26 cellular contexts compared by ENCODE assay signal in genomic region chr19:35381926-35382325, GRCh38. TPM values are rescaled to one million over a fixed set of nuclear protein-coding genes. Genes with fewer than 3 reads are reported as not detected.
DNase-seq lines count a peak whose midpoint lies in the region; ATAC-seq, FAIRE-seq and TF ChIP-seq lines count a peak whose summit lies in the region.
"Had no signal": no experiment of that assay in that cellular context is flagged by ENCODE, and none has a peak within 500 bp of the region (broad histone marks: within the 10 kb centered on the region; RNA-seq: fewer than 3 reads in every experiment).

No MANE protein-coding gene starts in this region.

- H3K27ac ChIP-seq in A549 (no peak overlapping the region), K562 (ENCODE audit: extremely low read depth, low read depth, low read length) (no peak overlapping the region), esophagus muscularis mucosa (replicated peaks in 1 of 4) (no peak overlapping the region), rectal smooth muscle tissue (ENCODE audit: low read depth, low read length) (peak overlapping the region; percentile 24), GM23248 (no peak overlapping the region)
- H3K27ac ChIP-seq: 22Rv1 had no signal

- H2AFZ ChIP-seq in K562 (ENCODE audit: low read depth, low read length): no peak overlapping the region
- H2AFZ ChIP-seq in GM23248: no peak overlapping the region

- no peak for TF ChIP-seq CTCF in A549 (IDR thresholded peaks at IDR 0.05)
- TF ChIP-seq CTCF in K562 (IDR thresholded peaks at IDR 0.05 in 2 of 3, conservative IDR thresholded peaks at IDR 0.05 in 1 of 3; ENCODE audit: insufficient read depth in 2 of 3, low read depth in 1 of 3, low read length in 3 of 3): no peak
- TF ChIP-seq CTCF in esophagus muscularis mucosa (IDR thresholded peaks at IDR 0.05): no peak

- TF ChIP-seq RAD21 in A549 (conservative IDR thresholded peaks at IDR 0.05 in 1 of 2, IDR thresholded peaks at IDR 0.05 in 1 of 2) (no peak), K562 (CRISPR knock-in tag; conservative IDR thresholded peaks at IDR 0.05 in 1 of 2, IDR thresholded peaks at IDR 0.05 in 1 of 2) (no peak)

- H4K20me1 ChIP-seq in K562 (replicated peaks; ENCODE audit: control insufficient read depth, insufficient read depth, low read length) (no peaks in the 10 kb centered on the region), GM23248 (ENCODE audit: insufficient read depth) (no peaks in the 10 kb centered on the region)

- H3K9me3 ChIP-seq in A549: peaks cover 49% of the 10 kb centered on the region
- H3K9me3 ChIP-seq in K562 (replicated peaks; ENCODE audit: control insufficient read depth, insufficient read depth, low read depth, low read length): no peaks in the 10 kb centered on the region; the same call in none of the 2 replicates
- H3K9me3 ChIP-seq in esophagus muscularis mucosa: peaks cover 0 to 4% (median 2%) of the 10 kb centered on the region in 4 donors
- no peaks in the 10 kb centered on the region for H3K9me3 ChIP-seq in GM23248 (ENCODE audit: low read depth)

- no peak for TF ChIP-seq EP300 in A549 (IDR thresholded peaks at IDR 0.05)
- TF ChIP-seq EP300 in K562 (IDR thresholded peaks at IDR 0.05; ENCODE audit: low read length): no peak
- no peak for TF ChIP-seq EP300 in esophagus muscularis mucosa (IDR thresholded peaks at IDR 0.05)

- H3F3A ChIP-seq in GM23248 (ENCODE audit: insufficient read depth): no peaks in the 10 kb centered on the region

- no peak for TF ChIP-seq POLR2A in A549 (IDR thresholded peaks at IDR 0.05; ENCODE audit: low read length)
- TF ChIP-seq POLR2A in K562 (conservative IDR thresholded peaks at IDR 0.05): no peak
- no peak for TF ChIP-seq POLR2A in esophagus muscularis mucosa (IDR thresholded peaks at IDR 0.05; ENCODE audit: low read depth)

- H3K9me1 ChIP-seq in K562 (ENCODE audit: control insufficient read depth, insufficient read depth, low read length): no peaks in the 10 kb centered on the region

- in situ Hi-C loops in K562 (cut with MboI) (no loop called here), GM23248 (cut with MboI) (no loop called here)

- 31% methylated on average over 6 of the region's 6 CpGs for WGBS in A549 (ENCODE audit: missing lambda C conversion rate)
- 43% methylated on average over 6 of the region's 6 CpGs for WGBS in K562 (ENCODE audit: insufficient coverage, low coverage, missing lambda C conversion rate)
- 90% methylated on average over 6 of the region's 6 CpGs for WGBS in esophagus muscularis mucosa
- WGBS in GM23248 (ENCODE audit: low coverage in 1 of 2, low lambda C conversion rate in 2 of 2, missing lambda C conversion rate in 2 of 2), 2 experiments: 33 to 35% methylated on average over 6 of the region's 6 CpGs

- POLR2A ChIA-PET in A549 (lab: Yijun Ruan, JAX) (no interaction called here), K562 (lab: Yijun Ruan, JAX) (no interaction called here)

- no peak for DNase-seq in A549 (ENCODE audit: low read depth in 1 of 2, low spot score in 1 of 2)
- DNase-seq in K562 (ENCODE audit: extremely low read depth in 1 of 4, low spot score in 3 of 4): no peak
- peak; percentile 24 for DNase-seq in esophagus muscularis mucosa (ENCODE audit: extremely low spot score)
- DNase-seq in NCI-H524 (lab: John Stamatoyannopoulos, UW): no peak
- no peak for DNase-seq in GM23248
- no peak for DNase-seq in AG08395 (ENCODE audit: low spot score)
- DNase-seq: ACHN; C1 segment of cervical spinal cord; Calu3; CD4-positive, alpha-beta memory T cell; COR-L47; DMS53; DMS79 treated with DMSO at 0.1 percent for 48 hours; GF-D8; H9; HFFc6 had no signal

- H3K9ac ChIP-seq in K562 (ENCODE audit: insufficient read depth in 1 of 2, low read depth in 2 of 2, low read length in 2 of 2): no peak overlapping the region
- no peak overlapping the region for H3K9ac ChIP-seq in rectal smooth muscle tissue (ENCODE audit: low read length)
- no peak overlapping the region for H3K9ac ChIP-seq in GM23248

- no peaks in the 10 kb centered on the region for H3K36me3 ChIP-seq in K562 (ENCODE audit: control insufficient read depth, insufficient read depth, low read length)
- H3K36me3 ChIP-seq in esophagus muscularis mucosa: no peaks in the 10 kb centered on the region
- H3K36me3 ChIP-seq in rectal smooth muscle tissue (ENCODE audit: control insufficient read depth, insufficient read depth, low read length): no peaks in the 10 kb centered on the region
- no peaks in the 10 kb centered on the region for H3K36me3 ChIP-seq in GM23248 (ENCODE audit: low read depth)

- ATAC-seq in A549: no peak
- ATAC-seq in K562: no peak
- ATAC-seq: HCT116 had no signal

- CTCF ChIA-PET in A549 (lab: Yijun Ruan, JAX) (interaction anchor here (1.0 to 6.0 kb wide), 3 partner anchors 28 to 114 kb away, joined by 3 to 29 read pairs (median 7); no protein-coding TSS in a partner anchor), K562 (lab: Yijun Ruan, JAX; ENCODE audit: low intra/inter-chr PET ratio) (no interaction called here)

- intact Hi-C loops in K562 (cut with micrococcal nuclease): no loop called here
- intact Hi-C loops in esophagus muscularis mucosa (cut with DNase I): no loop called here

- H3K4me2 ChIP-seq in A549: no peak overlapping the region
- H3K4me2 ChIP-seq in K562 (ENCODE audit: insufficient read depth, low read length): no peak overlapping the region
- no peak overlapping the region for H3K4me2 ChIP-seq in GM23248 (ENCODE audit: unreplicated experiment)

- no peak overlapping the region for H3K4me3 ChIP-seq in A549
- no peak overlapping the region for H3K4me3 ChIP-seq in K562
- H3K4me3 ChIP-seq in esophagus muscularis mucosa: no peak overlapping the region
- H3K4me3 ChIP-seq in rectal smooth muscle tissue (ENCODE audit: low read length): no peak overlapping the region
- no peak overlapping the region for H3K4me3 ChIP-seq in GM23248

- no peaks in the 10 kb centered on the region for H3K79me2 ChIP-seq in K562 (ENCODE audit: control insufficient read depth, insufficient read depth, low read length)
- H3K79me2 ChIP-seq in GM23248 (ENCODE audit: insufficient read depth): no peaks in the 10 kb centered on the region

- no peaks in the 10 kb centered on the region for H3K9me2 ChIP-seq in GM23248 (ENCODE audit: insufficient read depth)

- H3K4me1 ChIP-seq in A549: no peaks in the 10 kb centered on the region
- H3K4me1 ChIP-seq in K562 (replicated peaks in 1 of 2; ENCODE audit: control insufficient read depth in 2 of 2, insufficient read depth in 2 of 2, low read length in 2 of 2): peaks cover 17 to 29% of the 10 kb centered on the region in 2 experiments; a peak in 4 of 5 replicates
- no peaks in the 10 kb centered on the region for H3K4me1 ChIP-seq in esophagus muscularis mucosa
- H3K4me1 ChIP-seq in rectal smooth muscle tissue (ENCODE audit: control insufficient read depth, insufficient read depth, low read length): peaks cover 12% of the 10 kb centered on the region
- H3K4me1 ChIP-seq in GM23248 (ENCODE audit: insufficient read depth): no peaks in the 10 kb centered on the region

- H3K27me3 ChIP-seq in K562 (ENCODE audit: control insufficient read depth in 2 of 2, insufficient read depth in 2 of 2, low read length in 2 of 2) (no peaks in the 10 kb centered on the region), esophagus muscularis mucosa (peaks cover 0 to 34% (median 0%) of the 10 kb centered on the region in 4 donors), rectal smooth muscle tissue (ENCODE audit: control insufficient read depth, insufficient read depth, low read length) (no peaks in the 10 kb centered on the region), GM23248 (replicated peaks; ENCODE audit: insufficient read depth) (peaks cover 6% of the 10 kb centered on the region; the same call in 1 of the 2 replicates)

- no TSS peak for BruUV-seq in K562 (replicated peaks; lab: Mats Ljungman, UMichigan)

- FAIRE-seq in A549 (lab: Jason Lieb, UNC): peak; percentile 87
- no peak for FAIRE-seq in K562 (lab: Jason Lieb, UNC)
- FAIRE-seq: A204.1, GM12891, GM18507 had no signal

RNA-seq across cellular contexts. Expression of gene GPR42, which starts 11.1 kb away (rescaled TPM):
- polyA plus RNA-seq in A549 (2011; rRNA removed) (not detected in 2 replicates), A549 (2017; fragmentation: RNase III; extraction: RNeasy Plus Mini Kit Qiagen cat#74134 plus additional on column Dnase treatment) (not detected in 3 replicates), K562 (2011; rRNA removed) (not detected in 2 replicates), K562 (2014; fragmentation: Illumina TruSeq; extraction: Trizol) (not detected in 2 replicates), K562 (2014; fragmentation: Nextera tagmentation; extraction: Ambion mirVana) (not detected), K562 (2014; rRNA removed) (not detected in 2 replicates), GM23248 (2016; fragmentation: Nextera tagmentation; extraction: Ambion mirVana) (not detected in 2 replicates)
- polyA plus RNA-seq in A549 (2012; cell fraction: cytosol; rRNA removed): not detected in 2 replicates
- polyA plus RNA-seq in A549 (2012; cell fraction: nucleus; rRNA removed): not detected in 2 replicates
- not detected in 2 replicates for polyA minus RNA-seq in A549 (2011; rRNA and poly(A)+ RNA removed)
- total RNA-seq in K562 (2011; cell fraction: chromatin; rRNA removed; ENCODE audit: low replicate concordance): not detected in 2 replicates
- total RNA-seq in K562 (2011; cell fraction: nucleolus; rRNA removed): not detected in 2 replicates
- not detected in 2 replicates for total RNA-seq in K562 (2011; cell fraction: nucleoplasm; rRNA removed)
- total RNA-seq in K562 (2014; rRNA removed) (not detected in 2 replicates), K562 (2014; rRNA removed; fragmentation: Illumina TruSeq; extraction: Trizol) (not detected in 2 replicates), K562 (2015; rRNA removed; fragmentation: Illumina TruSeq; extraction: Trizol) (not detected in 2 replicates), K562 (2021) (not detected in 2 replicates), esophagus muscularis mucosa (under 1 TPM in 1 of 4 donors, not detected in 3; 0.17 TPM)
- polyA plus RNA-seq in K562 (2011; cell fraction: cytosol; rRNA removed): not detected in 2 replicates
- polyA plus RNA-seq in K562 (2011; cell fraction: nucleus; rRNA removed): not detected in 2 replicates
- polyA plus RNA-seq in K562 (2012): 0.10 TPM in 1 of 2 replicates, not detected in the other
- not detected in 2 replicates for polyA minus RNA-seq in K562 (2011; rRNA and poly(A)+ RNA removed)
- polyA minus RNA-seq in K562 (2011; cell fraction: cytosol; rRNA and poly(A)+ RNA removed): not detected in 2 replicates
- polyA minus RNA-seq in K562 (2011; cell fraction: nucleus; rRNA and poly(A)+ RNA removed): not detected in 2 replicates
- total RNA-seq in GM23248 (2014; rRNA removed; shearing (Covaris generic)): not detected in 2 replicates
- total RNA-seq: Calu3; CD4-positive, alpha-beta memory T cell; Daoy; G401; H9; HFFc6 had no signal
- polyA plus RNA-seq: BJ; CD4-positive, alpha-beta memory T cell had no signal

RNA-seq across cellular contexts. Expression of gene FFAR3, which starts 23.7 kb away (rescaled TPM):
- polyA plus RNA-seq in A549 (2011; rRNA removed): not detected in 2 replicates
- 0.03 TPM in 1 of 2 replicates, not detected in the other for polyA plus RNA-seq in A549 (2012; cell fraction: cytosol; rRNA removed)
- not detected in 2 replicates for polyA plus RNA-seq in A549 (2012; cell fraction: nucleus; rRNA removed)
- polyA plus RNA-seq in A549 (2017; fragmentation: RNase III; extraction: RNeasy Plus Mini Kit Qiagen cat#74134 plus additional on column Dnase treatment): not detected in 3 replicates
- polyA minus RNA-seq in A549 (2011; rRNA and poly(A)+ RNA removed): not detected in 2 replicates
- not detected in 2 replicates for total RNA-seq in K562 (2011; cell fraction: chromatin; rRNA removed; ENCODE audit: low replicate concordance)
- total RNA-seq in K562 (2011; cell fraction: nucleolus; rRNA removed): not detected in 2 replicates
- not detected in 2 replicates for total RNA-seq in K562 (2011; cell fraction: nucleoplasm; rRNA removed)
- total RNA-seq in K562 (2014; rRNA removed): not detected in 2 replicates
- not detected in 2 replicates for total RNA-seq in K562 (2014; rRNA removed; fragmentation: Illumina TruSeq; extraction: Trizol)
- total RNA-seq in K562 (2015; rRNA removed; fragmentation: Illumina TruSeq; extraction: Trizol): not detected in 2 replicates
- not detected in 2 replicates for total RNA-seq in K562 (2021)
- not detected in 2 replicates for polyA plus RNA-seq in K562 (2011; rRNA removed)
- polyA plus RNA-seq in K562 (2011; cell fraction: cytosol; rRNA removed): not detected in 2 replicates
- not detected in 2 replicates for polyA plus RNA-seq in K562 (2011; cell fraction: nucleus; rRNA removed)
- not detected in 2 replicates for polyA plus RNA-seq in K562 (2012)
- not detected in 2 replicates for polyA plus RNA-seq in K562 (2014; fragmentation: Illumina TruSeq; extraction: Trizol)
- not detected for polyA plus RNA-seq in K562 (2014; fragmentation: Nextera tagmentation; extraction: Ambion mirVana)
- polyA plus RNA-seq in K562 (2014; rRNA removed): not detected in 2 replicates
- polyA minus RNA-seq in K562 (2011; rRNA and poly(A)+ RNA removed): not detected in 2 replicates
- not detected in 2 replicates for polyA minus RNA-seq in K562 (2011; cell fraction: cytosol; rRNA and poly(A)+ RNA removed)
- polyA minus RNA-seq in K562 (2011; cell fraction: nucleus; rRNA and poly(A)+ RNA removed): not detected in 2 replicates
- total RNA-seq in esophagus muscularis mucosa: 1 to 10 TPM in 1 of 4 donors, under 1 TPM in 1, not detected in 2; 0.17 to 2.3 TPM
- not detected in 2 replicates for total RNA-seq in GM23248 (2014; rRNA removed; shearing (Covaris generic))
- not detected in 2 replicates for polyA plus RNA-seq in GM23248 (2016; fragmentation: Nextera tagmentation; extraction: Ambion mirVana)
- total RNA-seq: Calu3; CD4-positive, alpha-beta memory T cell; Daoy; G401; H9; HFFc6 had no signal
- polyA plus RNA-seq: BJ; CD4-positive, alpha-beta memory T cell had no signal

RNA-seq across cellular contexts. Expression of gene FFAR1, which starts 34.2 kb away (rescaled TPM):
- not detected in 2 replicates for polyA plus RNA-seq in A549 (2011; rRNA removed)
- not detected in 2 replicates for polyA plus RNA-seq in A549 (2012; cell fraction: cytosol; rRNA removed)
- polyA plus RNA-seq in A549 (2012; cell fraction: nucleus; rRNA removed): not detected in 2 replicates
- polyA plus RNA-seq in A549 (2017; fragmentation: RNase III; extraction: RNeasy Plus Mini Kit Qiagen cat#74134 plus additional on column Dnase treatment): not detected in 3 replicates
- polyA minus RNA-seq in A549 (2011; rRNA and poly(A)+ RNA removed): not detected in 2 replicates
- 0.28 TPM in 1 of 2 replicates, not detected in the other for total RNA-seq in K562 (2011; cell fraction: chromatin; rRNA removed; ENCODE audit: low replicate concordance)
- 0.13 and 0.17 TPM in 2 replicates for total RNA-seq in K562 (2011; cell fraction: nucleolus; rRNA removed)
- not detected in 2 replicates for total RNA-seq in K562 (2011; cell fraction: nucleoplasm; rRNA removed)
- not detected in 2 replicates for total RNA-seq in K562 (2014; rRNA removed)
- total RNA-seq in K562 (2014; rRNA removed; fragmentation: Illumina TruSeq; extraction: Trizol): not detected in 2 replicates
- not detected in 2 replicates for total RNA-seq in K562 (2015; rRNA removed; fragmentation: Illumina TruSeq; extraction: Trizol)
- not detected in 2 replicates for total RNA-seq in K562 (2021)
- not detected in 2 replicates for polyA plus RNA-seq in K562 (2011; rRNA removed)
- not detected in 2 replicates for polyA plus RNA-seq in K562 (2011; cell fraction: cytosol; rRNA removed)
- polyA plus RNA-seq in K562 (2011; cell fraction: nucleus; rRNA removed): 0.06 TPM in 1 of 2 replicates, not detected in the other
- not detected in 2 replicates for polyA plus RNA-seq in K562 (2012)
- not detected in 2 replicates for polyA plus RNA-seq in K562 (2014; fragmentation: Illumina TruSeq; extraction: Trizol)
- polyA plus RNA-seq in K562 (2014; fragmentation: Nextera tagmentation; extraction: Ambion mirVana): not detected
- not detected in 2 replicates for polyA plus RNA-seq in K562 (2014; rRNA removed)
- not detected in 2 replicates for polyA minus RNA-seq in K562 (2011; rRNA and poly(A)+ RNA removed)
- polyA minus RNA-seq in K562 (2011; cell fraction: cytosol; rRNA and poly(A)+ RNA removed): not detected in 2 replicates
- polyA minus RNA-seq in K562 (2011; cell fraction: nucleus; rRNA and poly(A)+ RNA removed): not detected in 2 replicates
- total RNA-seq in esophagus muscularis mucosa: not detected
- total RNA-seq in GM23248 (2014; rRNA removed; shearing (Covaris generic)): not detected in 2 replicates
- not detected in 2 replicates for polyA plus RNA-seq in GM23248 (2016; fragmentation: Nextera tagmentation; extraction: Ambion mirVana)
- total RNA-seq: Calu3; CD4-positive, alpha-beta memory T cell; Daoy; G401; H4; H9; HFFc6 had no signal
- polyA plus RNA-seq: BJ; CD4-positive, alpha-beta memory T cell had no signal

RNA-seq across cellular contexts. Expression of gene CD22, which starts 52.9 kb away (rescaled TPM):
- polyA plus RNA-seq in A549 (2011; rRNA removed): 0.14 and 0.29 TPM in 2 replicates
- polyA plus RNA-seq in A549 (2012; cell fraction: cytosol; rRNA removed): 0.03 and 0.20 TPM in 2 replicates
- polyA plus RNA-seq in A549 (2012; cell fraction: nucleus; rRNA removed): 0.18 TPM in 1 of 2 replicates, not detected in the other
- 0.05 TPM in 1 of 3 replicates, not detected in the others for polyA plus RNA-seq in A549 (2017; fragmentation: RNase III; extraction: RNeasy Plus Mini Kit Qiagen cat#74134 plus additional on column Dnase treatment)
- polyA minus RNA-seq in A549 (2011; rRNA and poly(A)+ RNA removed): not detected in 2 replicates
- total RNA-seq in K562 (2011; cell fraction: chromatin; rRNA removed; ENCODE audit: low replicate concordance): 29.7 and 39.0 TPM in 2 replicates
- 22.1 and 24.3 TPM in 2 replicates for total RNA-seq in K562 (2011; cell fraction: nucleolus; rRNA removed)
- total RNA-seq in K562 (2011; cell fraction: nucleoplasm; rRNA removed): 23.2 and 26.7 TPM in 2 replicates
- 5.0 and 5.3 TPM in 2 replicates for total RNA-seq in K562 (2014; rRNA removed)
- 2.3 and 2.4 TPM in 2 replicates for total RNA-seq in K562 (2014; rRNA removed; fragmentation: Illumina TruSeq; extraction: Trizol)
- 1.7 and 2.1 TPM in 2 replicates for total RNA-seq in K562 (2015; rRNA removed; fragmentation: Illumina TruSeq; extraction: Trizol)
- total RNA-seq in K562 (2021): 3.5 and 5.9 TPM in 2 replicates
- polyA plus RNA-seq in K562 (2011; rRNA removed): 2.4 and 4.2 TPM in 2 replicates
- polyA plus RNA-seq in K562 (2011; cell fraction: cytosol; rRNA removed): 2.3 and 3.4 TPM in 2 replicates
- polyA plus RNA-seq in K562 (2011; cell fraction: nucleus; rRNA removed): 5.1 and 17.6 TPM in 2 replicates
- polyA plus RNA-seq in K562 (2012): 3.0 and 4.6 TPM in 2 replicates
- 3.7 and 4.1 TPM in 2 replicates for polyA plus RNA-seq in K562 (2014; fragmentation: Illumina TruSeq; extraction: Trizol)
- under 1 TPM; 0.29 to 0.84 TPM for polyA plus RNA-seq in K562 (2014; fragmentation: Nextera tagmentation; extraction: Ambion mirVana)
- polyA plus RNA-seq in K562 (2014; rRNA removed): 4.1 and 6.2 TPM in 2 replicates
- polyA minus RNA-seq in K562 (2011; rRNA and poly(A)+ RNA removed): 1.4 and 6.6 TPM in 2 replicates
- 3.2 TPM in 1 of 2 replicates, not detected in the other for polyA minus RNA-seq in K562 (2011; cell fraction: cytosol; rRNA and poly(A)+ RNA removed)
- polyA minus RNA-seq in K562 (2011; cell fraction: nucleus; rRNA and poly(A)+ RNA removed): 1.6 and 3.8 TPM in 2 replicates
- total RNA-seq in esophagus muscularis mucosa: 10 to 100 TPM in 1 of 4 donors, 1 to 10 TPM in 3; 2.3 to 12.5 (median 3.7) TPM
- total RNA-seq in GM23248 (2014; rRNA removed; shearing (Covaris generic)): not detected in 2 replicates
- 0.16 and 0.28 TPM in 2 replicates for polyA plus RNA-seq in GM23248 (2016; fragmentation: Nextera tagmentation; extraction: Ambion mirVana)
- total RNA-seq: Daoy, G401, H9 had no signal
- polyA plus RNA-seq: BJ had no signal
